In the genomic region with DNA sequence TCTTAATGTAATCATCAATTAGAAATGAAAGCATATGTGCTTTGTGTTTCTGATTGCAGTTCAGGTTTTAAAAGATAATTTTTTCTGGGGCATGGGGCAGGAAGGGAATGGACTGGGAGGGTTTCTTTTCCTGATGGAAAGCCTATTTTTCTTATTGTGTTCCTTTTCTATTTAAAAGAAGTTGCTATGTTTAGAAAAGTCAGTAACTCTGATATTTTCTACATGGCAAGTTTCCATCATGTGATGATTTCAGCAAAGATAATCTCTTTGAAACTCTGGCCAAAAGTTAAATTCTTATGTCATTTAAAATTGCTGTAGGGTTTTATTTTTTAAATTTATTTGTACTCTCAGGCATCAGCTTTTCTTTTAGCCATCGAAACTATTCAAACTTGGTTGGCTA, we compare ENCODE assay signal across 9 cellular contexts.
A peak's percentile ranks its signal among the peaks of the same experiment; 100 is the strongest.
DNase-seq lines count a peak whose midpoint lies in the region; ATAC-seq and TF ChIP-seq lines count a peak whose summit lies in the region.
"Had no signal": no experiment of that assay in that cellular context is flagged by ENCODE, and none has a peak within 500 bp of the region (broad histone marks: within the 10 kb centered on the region; RNA-seq: fewer than 3 reads in every experiment).

No MANE protein-coding gene starts in this region.

- ATAC-seq in T-helper 17 cell = no peak

- DNase-seq in COLO829 (ENCODE audit: low spot score) (peak; percentile 35), T-helper 17 cell (no peak), fibroblast of gingiva (ENCODE audit: low read depth) (peak; percentile 48), progenitor cell of endocrine pancreas (ENCODE audit: low spot score, unreplicated experiment) (no peak), KBM-7 (no peak), NCI-H82 treated with DMSO at 0.1 percent for 48 hours (lab: John Stamatoyannopoulos, UW; ENCODE audit: unreplicated experiment) (no peak), cortex of kidney (lab: John Stamatoyannopoulos, UW) (no peak), NCI-H1105 treated with DMSO at 0.1 percent for 48 hours (lab: John Stamatoyannopoulos, UW) (no peak)
- DNase-seq: NCI-H1092 treated with DMSO at 0.1 percent for 48 hours had no signal

- H3K36me3 Mint-ChIP-seq in T-helper 17 cell (ENCODE audit: low read depth) = peaks cover 5% of the 10 kb centered on the region
- H3K36me3 Mint-ChIP-seq in progenitor cell of endocrine pancreas (ENCODE audit: insufficient read depth) = peaks cover 39% of the 10 kb centered on the region

- in situ Hi-C loops in KBM-7 (cut with MboI; ENCODE audit: low pct_unique_long_range_greater_than_20kb, low sequenced_read_pairs) = no loop called here

- peaks cover 38% of the 10 kb centered on the region for H3K4me1 Mint-ChIP-seq in T-helper 17 cell
- H3K4me1 Mint-ChIP-seq in progenitor cell of endocrine pancreas (ENCODE audit: low read depth) = peaks cover 66% of the 10 kb centered on the region

- TF ChIP-seq CTCF in progenitor cell of endocrine pancreas (IDR thresholded peaks at IDR 0.05; ENCODE audit: unreplicated experiment) = no peak

- H3K4me3 Mint-ChIP-seq in T-helper 17 cell (no peak overlapping the region), progenitor cell of endocrine pancreas (ENCODE audit: low read depth) (no peak overlapping the region)

- peak overlapping the region; percentile 95 for H3K27ac Mint-ChIP-seq in T-helper 17 cell
- H3K27ac Mint-ChIP-seq in progenitor cell of endocrine pancreas = peak overlapping the region; percentile 92

- H3K27me3 Mint-ChIP-seq in T-helper 17 cell (no peaks in the 10 kb centered on the region), progenitor cell of endocrine pancreas (no peaks in the 10 kb centered on the region)

- H3K9me3 ChIP-seq in T-helper 17 cell (ENCODE audit: control insufficient read depth, low read length, poor library complexity, severe bottlenecking) = no peaks in the 10 kb centered on the region

- no peaks in the 10 kb centered on the region for H3K9me3 Mint-ChIP-seq in progenitor cell of endocrine pancreas (ENCODE audit: low read depth)

Comparison
In these comparisons a context has a peak if more than half of its experiments do, and no peak if none do; other contexts are left out.
1. DNase-seq: peak in COLO829 (single experiment) and fibroblast of gingiva (single experiment); none in T-helper 17 cell (0 of 3), progenitor cell of endocrine pancreas (single experiment), KBM-7 (single experiment), NCI-H82 treated with DMSO at 0.1 percent for 48 hours (single experiment), cortex of kidney (single experiment) and NCI-H1105 treated with DMSO at 0.1 percent for 48 hours (single experiment).